Comparison of ENCODE assay signal across 15 cellular contexts in genomic region chr22:37604875-37605274, GRCh38. TPM values are rescaled to one million over a fixed set of nuclear protein-coding genes. Genes with fewer than 3 reads are reported as not detected.
DNase-seq lines count a peak whose midpoint lies in the region; ATAC-seq and TF ChIP-seq lines count a peak whose summit lies in the region.
"Had no signal": no experiment of that assay in that cellular context is flagged by ENCODE, and none has a peak within 500 bp of the region (broad histone marks: within the 10 kb centered on the region; RNA-seq: fewer than 3 reads in every experiment).

No MANE protein-coding gene starts in this region.

- TF ChIP-seq CTCF in C4-2B (conservative IDR thresholded peaks at IDR 0.05), result no peak

- H3K27ac ChIP-seq in C4-2B, result peak overlapping the region; percentile 1; the same call in 1 of the 2 replicates
- H3K27ac ChIP-seq: stomach had no signal

- H3K36me3 Mint-ChIP-seq in activated T-cell treated with anti-CD3 and anti-CD28 coated beads, Interleukin-2, amount 50 U/mL, for 24 hours (ENCODE audit: low read depth), result peaks cover 9% of the 10 kb centered on the region
- H3K36me3 Mint-ChIP-seq in effector memory CD8-positive, alpha-beta T cell (ENCODE audit: insufficient read depth), result peaks cover 15% of the 10 kb centered on the region

- H3K27me3 Mint-ChIP-seq in activated T-cell treated with anti-CD3 and anti-CD28 coated beads, Interleukin-2, amount 50 U/mL, for 24 hours, result no peaks in the 10 kb centered on the region
- peaks cover 0 to 11% of the 10 kb centered on the region in 2 donors for H3K27me3 Mint-ChIP-seq in effector memory CD8-positive, alpha-beta T cell

- H3K9me3 Mint-ChIP-seq in activated T-cell treated with anti-CD3 and anti-CD28 coated beads, Interleukin-2, amount 50 U/mL, for 24 hours, result no peaks in the 10 kb centered on the region
- H3K9me3 Mint-ChIP-seq in effector memory CD8-positive, alpha-beta T cell, result no peaks in the 10 kb centered on the region
- H3K9me3 Mint-ChIP-seq: activated B cell treated with CpG ODN at 0.5 μM for 24 hours had no signal

- peaks cover 49% of the 10 kb centered on the region for H3K4me1 Mint-ChIP-seq in activated T-cell treated with anti-CD3 and anti-CD28 coated beads, Interleukin-2, amount 50 U/mL, for 24 hours (ENCODE audit: low read depth)
- H3K4me1 Mint-ChIP-seq in effector memory CD8-positive, alpha-beta T cell (ENCODE audit: low read depth in 2 of 2), result peaks cover 31 to 36% of the 10 kb centered on the region in 2 donors

- H3K27ac Mint-ChIP-seq in activated T-cell treated with anti-CD3 and anti-CD28 coated beads, Interleukin-2, amount 50 U/mL, for 24 hours, result peak overlapping the region; percentile 69
- H3K27ac Mint-ChIP-seq in effector memory CD8-positive, alpha-beta T cell, result peak overlapping the region; percentile 70 to 71
- H3K27ac Mint-ChIP-seq: activated B cell treated with CpG ODN at 0.5 μM for 24 hours had no signal

- ATAC-seq in effector memory CD8-positive, alpha-beta T cell (replicated peaks), result peak; percentile 18
- no peak for ATAC-seq in GM18868 (IDR thresholded peaks at IDR 0.05; ENCODE audit: unreplicated experiment)
- ATAC-seq in HG02885 (IDR thresholded peaks at IDR 0.05; ENCODE audit: poor library complexity, unreplicated experiment), result no peak
- no peak for ATAC-seq in GM18502 (IDR thresholded peaks at IDR 0.05; ENCODE audit: poor library complexity, unreplicated experiment)

- H3K4me3 Mint-ChIP-seq in activated T-cell treated with anti-CD3 and anti-CD28 coated beads, Interleukin-2, amount 50 U/mL, for 24 hours, result no peak overlapping the region
- H3K4me3 Mint-ChIP-seq in effector memory CD8-positive, alpha-beta T cell, result peak overlapping the region; percentile 61 to 68
- H3K4me3 Mint-ChIP-seq: activated B cell treated with CpG ODN at 0.5 μM for 24 hours had no signal

- DNase-seq in SK-MEL-5 (ENCODE audit: low read depth, low spot score) (peak; percentile 52), iPS-NIHi7 (ENCODE audit: extremely low spot score) (no peak)
- DNase-seq in activated T-cell treated with anti-CD3 and anti-CD28 coated beads, Interleukin-2, amount 50 U/mL, for 24 hours, result no peak
- DNase-seq in effector memory CD8-positive, alpha-beta T cell, result peak; percentile 44 to 55 (median 44)
- DNase-seq: activated B cell treated with CpG ODN at 0.5 μM for 24 hours, caudate nucleus, stomach had no signal

- in situ Hi-C loops in SK-MEL-5 (cut with HindIII; ENCODE audit: low pct_unique_long_range_greater_than_20kb, low sequenced_read_pairs), result no loop called here

RNA-seq across cellular contexts. Expression of gene GGA1, which starts 3.8 kb away (rescaled TPM):
- 62.0 and 70.3 TPM in 2 replicates for total RNA-seq in SK-MEL-5 (2014; rRNA removed; shearing (Covaris generic))
- 60.5 and 73.1 TPM in 2 replicates for polyA plus RNA-seq in SK-MEL-5 (2015; cell fraction: cytosol; rRNA removed)
- polyA plus RNA-seq in SK-MEL-5 (2015; cell fraction: nucleus; rRNA removed), result 370 and 419 TPM in 2 replicates

RNA-seq across cellular contexts. Expression of gene LGALS2, which starts 25.0 kb away (rescaled TPM):
- not detected in 2 replicates for total RNA-seq in SK-MEL-5 (2014; rRNA removed; shearing (Covaris generic))
- polyA plus RNA-seq in SK-MEL-5 (2015; cell fraction: cytosol; rRNA removed), result not detected in 2 replicates
- polyA plus RNA-seq in SK-MEL-5 (2015; cell fraction: nucleus; rRNA removed), result not detected in 2 replicates
- total RNA-seq: activated B cell treated with CpG ODN at 0.5 μM for 24 hours, fibroblast of lung, G401, RPMI7951 had no signal
- polyA plus RNA-seq: keratinocyte had no signal

RNA-seq across cellular contexts. Expression of gene SH3BP1, which starts 34.6 kb away (rescaled TPM):
- 3.9 and 5.5 TPM in 2 replicates for total RNA-seq in SK-MEL-5 (2014; rRNA removed; shearing (Covaris generic))
- polyA plus RNA-seq in SK-MEL-5 (2015; cell fraction: cytosol; rRNA removed), result 20.3 and 21.9 TPM in 2 replicates
- 20.6 and 22.3 TPM in 2 replicates for polyA plus RNA-seq in SK-MEL-5 (2015; cell fraction: nucleus; rRNA removed)

RNA-seq across cellular contexts. Expression of gene CDC42EP1, which starts 44.6 kb away (rescaled TPM):
- total RNA-seq in SK-MEL-5 (2014; rRNA removed; shearing (Covaris generic)), result 25.4 and 30.7 TPM in 2 replicates
- 141 and 156 TPM in 2 replicates for polyA plus RNA-seq in SK-MEL-5 (2015; cell fraction: cytosol; rRNA removed)
- 23.8 and 25.4 TPM in 2 replicates for polyA plus RNA-seq in SK-MEL-5 (2015; cell fraction: nucleus; rRNA removed)
- total RNA-seq: activated B cell treated with CpG ODN at 0.5 μM for 24 hours had no signal

RNA-seq across cellular contexts. Expression of gene PDXP, which starts 53.6 kb away (rescaled TPM):
- total RNA-seq in SK-MEL-5 (2014; rRNA removed; shearing (Covaris generic)), result 61.7 and 64.4 TPM in 2 replicates
- 97.0 and 101 TPM in 2 replicates for polyA plus RNA-seq in SK-MEL-5 (2015; cell fraction: cytosol; rRNA removed)
- polyA plus RNA-seq in SK-MEL-5 (2015; cell fraction: nucleus; rRNA removed), result 9.7 and 13.1 TPM in 2 replicates

Comparison
In these comparisons a context has a peak if more than half of its experiments do, and no peak if none do; other contexts are left out.
1. DNase-seq: peak in SK-MEL-5 (single experiment) and effector memory CD8-positive, alpha-beta T cell (3 of 3); none in activated T-cell treated with anti-CD3 and anti-CD28 coated beads, Interleukin-2, amount 50 U/mL, for 24 hours (single experiment) and iPS-NIHi7 (single experiment).